25 cellular contexts compared by ENCODE assay signal in genomic region chr9:124844291-124844690, GRCh38. TPM values are rescaled to one million over a fixed set of nuclear protein-coding genes. Genes with fewer than 3 reads are reported as not detected.
"Had no signal": no experiment of that assay in that cellular context is flagged by ENCODE, and none has a peak within 500 bp of the region (broad histone marks: within the 10 kb centered on the region; RNA-seq: fewer than 3 reads in every experiment).

No MANE protein-coding gene starts in this region.

- DNase-seq: activated CD4-positive, alpha-beta memory T cell treated with anti-CD3 and anti-CD28 coated beads, Interleukin-2, amount 10 ng/mL, durations not matched to agents 7 days and 5 days; activated CD4-positive, alpha-beta T cell treated with anti-CD3 and anti-CD28 coated beads for 36 hours; activated CD4-positive, alpha-beta T cell treated with anti-CD3 and anti-CD28 coated beads, Interleukin-2, amount 50 U/mL, for 1 hour; activated naive CD4-positive, alpha-beta T cell treated with anti-CD3 and anti-CD28 coated beads, Interleukin-2, amount 50 U/mL, for 16 hours; activated T-cell treated with anti-CD3 and anti-CD28 coated beads for 4 hours; activated T-cell treated with anti-CD3 and anti-CD28 coated beads, Interleukin-2, amount 50 U/mL, for 48 hours; aorta; body of pancreas; central memory CD4-positive, alpha-beta T cell; NCI-H1048; NCI-H146; NCI-H187 treated with DMSO at 0.1 percent for 48 hours; NCI-H2081 treated with DMSO at 0.1 percent for 48 hours; NCI-H2227 treated with DMSO at 0.1 percent for 48 hours; NCI-H526 treated with DMSO at 0.1 percent for 48 hours; NK-92 treated with Interleukin-12 subunit alpha and Interleukin-12 subunit beta, amount 100 ng/mL, for 24 hours; PC-3; T-cell had no signal

- H3K4me3 ChIP-seq: body of pancreas, SK-N-MC had no signal

- H3K27ac Mint-ChIP-seq: activated CD4-positive, alpha-beta memory T cell treated with anti-CD3 and anti-CD28 coated beads, Interleukin-2, amount 10 ng/mL, durations not matched to agents 7 days and 5 days; activated CD4-positive, alpha-beta T cell treated with anti-CD3 and anti-CD28 coated beads for 36 hours; activated T-helper 17 cell treated with anti-CD3 and anti-CD28 coated beads, Interleukin-2, amount 50 U/mL, for 72 hours; T-cell had no signal

- H3K4me1 Mint-ChIP-seq: activated CD4-positive, alpha-beta memory T cell treated with anti-CD3 and anti-CD28 coated beads, Interleukin-2, amount 10 ng/mL, durations not matched to agents 7 days and 5 days; activated CD4-positive, alpha-beta T cell treated with anti-CD3 and anti-CD28 coated beads for 36 hours; activated T-helper 17 cell treated with anti-CD3 and anti-CD28 coated beads, Interleukin-2, amount 50 U/mL, for 72 hours; T-cell had no signal

- H3K4me3 Mint-ChIP-seq: activated CD4-positive, alpha-beta memory T cell treated with anti-CD3 and anti-CD28 coated beads, Interleukin-2, amount 10 ng/mL, durations not matched to agents 7 days and 5 days; activated CD4-positive, alpha-beta T cell treated with anti-CD3 and anti-CD28 coated beads for 36 hours; activated T-helper 17 cell treated with anti-CD3 and anti-CD28 coated beads, Interleukin-2, amount 50 U/mL, for 72 hours; T-cell had no signal

- H3K9me3 ChIP-seq: body of pancreas had no signal

- ATAC-seq: activated CD4-positive, alpha-beta T cell treated with anti-CD3 and anti-CD28 coated beads for 36 hours; activated T-helper 17 cell treated with anti-CD3 and anti-CD28 coated beads, Interleukin-2, amount 50 U/mL, for 72 hours; body of pancreas; PC-3; T-cell had no signal

- H3K27ac ChIP-seq: body of pancreas, SK-N-MC, VCaP had no signal

- H3K27me3 ChIP-seq: body of pancreas had no signal

- H3K36me3 Mint-ChIP-seq: T-cell had no signal

- H3K9me3 Mint-ChIP-seq: activated CD4-positive, alpha-beta memory T cell treated with anti-CD3 and anti-CD28 coated beads, Interleukin-2, amount 10 ng/mL, durations not matched to agents 7 days and 5 days; activated T-helper 17 cell treated with anti-CD3 and anti-CD28 coated beads, Interleukin-2, amount 50 U/mL, for 72 hours; T-cell had no signal

RNA-seq across cellular contexts. Expression of gene WDR38, which starts 9.0 kb away (rescaled TPM):
- total RNA-seq: activated CD4-positive, alpha-beta memory T cell treated with anti-CD3 and anti-CD28 coated beads, Interleukin-2, amount 10 ng/mL, durations not matched to agents 7 days and 5 days; activated CD4-positive, alpha-beta T cell treated with anti-CD3 and anti-CD28 coated beads for 36 hours; activated CD8-positive, alpha-beta memory T cell treated with anti-CD3 and anti-CD28 coated beads for 36 hours; activated T-helper 17 cell treated with anti-CD3 and anti-CD28 coated beads, Interleukin-2, amount 50 U/mL, for 72 hours; aorta; bronchial epithelial cell; NCI-H460; PC-3; T-cell; T-helper 2 cell treated with Interferon-gamma antibody and Interleukin-4, amounts not matched to agents 100 ng/mL and 5 ng/mL, for 36 hours had no signal
